In genomic region chr10:60485025-60485424, GRCh38 we compare ENCODE assay signal across 24 cellular contexts.
"Had no signal": no experiment of that assay in that cellular context is flagged by ENCODE, and none has a peak within 500 bp of the region (broad histone marks: within the 10 kb centered on the region; RNA-seq: fewer than 3 reads in every experiment).

No MANE protein-coding gene starts in this region.

- H3K4me3 Mint-ChIP-seq: memory B cell; naive thymus-derived CD8-positive, alpha-beta T cell; nephron; neural crest cell; stimulated activated memory B cell treated with anti-CD40 and anti-IgM and Interleukin-4, amounts not matched to agents 10 μg/mL and 1 μg/mL and 100 μg/mL, for 72 hours; stimulated activated naive CD8-positive, alpha-beta T cell treated with anti-CD3 and anti-CD28 coated beads, Interleukin-15, amount 100 ng/mL, for 72 hours; type B pancreatic cell had no signal

- ATAC-seq: naive thymus-derived CD8-positive, alpha-beta T cell; pancreas; right lobe of liver; stimulated activated memory B cell treated with anti-CD40 and anti-IgM and Interleukin-4, amounts not matched to agents 10 μg/mL and 1 μg/mL and 100 μg/mL, for 72 hours; stimulated activated naive CD8-positive, alpha-beta T cell treated with anti-CD3 and anti-CD28 coated beads, Interleukin-15, amount 100 ng/mL, for 72 hours had no signal

- H3K4me2 ChIP-seq: smooth muscle cell had no signal

- H3K36me3 ChIP-seq: left ventricle myocardium inferior, pancreas, right atrium auricular region, right lobe of liver, tibial nerve, uterus had no signal

- H3K4me3 ChIP-seq: left ventricle myocardium inferior, lung, pancreas, right atrium auricular region, right lobe of liver, smooth muscle cell, tibial nerve, uterus had no signal

- DNase-seq: hippocampal formation; left ventricle myocardium inferior; naive thymus-derived CD8-positive, alpha-beta T cell; nucleus accumbens; pancreas; right lobe of liver; stimulated activated CD4-positive, alpha-beta T cell treated with anti-CD3 and anti-CD28 coated beads, Interleukin-1b, Interleukin-23, amount 100 ng/mL, for 48 hours; stimulated activated CD4-positive, alpha-beta T cell treated with anti-CD3 and anti-CD28 coated beads, Interleukin-2, amount 100 ng/mL, for 48 hours; stimulated activated CD4-positive, alpha-beta T cell treated with anti-CD3 and anti-CD28 coated beads, Interleukin-4, amount 100 ng/mL, for 4 hours; stimulated activated CD8-positive, alpha-beta memory T cell treated with anti-CD3 and anti-CD28 coated beads, Interleukin-4, amount 100 ng/mL, for 48 hours; stimulated activated naive CD4-positive, alpha-beta T cell treated with Interleukin-2 at 50 U/mL for 16 hours; stimulated activated naive CD8-positive, alpha-beta T cell treated with anti-CD3 and anti-CD28 coated beads, Interleukin-15, amount 100 ng/mL, for 72 hours; substantia nigra; uterus had no signal

- H3K27me3 Mint-ChIP-seq: memory B cell; stimulated activated memory B cell treated with anti-CD40 and anti-IgM and Interleukin-4, amounts not matched to agents 10 μg/mL and 1 μg/mL and 100 μg/mL, for 72 hours; stimulated activated naive CD8-positive, alpha-beta T cell treated with anti-CD3 and anti-CD28 coated beads, Interleukin-15, amount 100 ng/mL, for 72 hours; type B pancreatic cell had no signal

- FAIRE-seq: islet of Langerhans, pancreas had no signal

- H3K4me1 ChIP-seq: right lobe of liver, uterus had no signal

- H3K36me3 Mint-ChIP-seq: stimulated activated memory B cell treated with anti-CD40 and anti-IgM and Interleukin-4, amounts not matched to agents 10 μg/mL and 1 μg/mL and 100 μg/mL, for 72 hours; type B pancreatic cell had no signal

- H3K9me3 ChIP-seq: left ventricle myocardium inferior, pancreas, right atrium auricular region, right lobe of liver, tibial nerve, uterus had no signal

- H3K9me3 Mint-ChIP-seq: memory B cell; nephron; neural crest cell; stimulated activated memory B cell treated with anti-CD40 and anti-IgM and Interleukin-4, amounts not matched to agents 10 μg/mL and 1 μg/mL and 100 μg/mL, for 72 hours; stimulated activated naive CD8-positive, alpha-beta T cell treated with anti-CD3 and anti-CD28 coated beads, Interleukin-15, amount 100 ng/mL, for 72 hours had no signal

- H3K4me1 Mint-ChIP-seq: neural crest cell had no signal

- H3K27ac ChIP-seq: left ventricle myocardium inferior, pancreas, right atrium auricular region, right lobe of liver, tibial nerve, uterus had no signal

- H3K27me3 ChIP-seq: pancreas, right atrium auricular region, right lobe of liver, tibial nerve, uterus had no signal

- H3K27ac Mint-ChIP-seq: memory B cell; naive thymus-derived CD8-positive, alpha-beta T cell; nephron; stimulated activated memory B cell treated with anti-CD40 and anti-IgM and Interleukin-4, amounts not matched to agents 10 μg/mL and 1 μg/mL and 100 μg/mL, for 72 hours; stimulated activated naive CD8-positive, alpha-beta T cell treated with anti-CD3 and anti-CD28 coated beads, Interleukin-15, amount 100 ng/mL, for 72 hours; type B pancreatic cell had no signal
